In genomic region chr12:48978291-48978740, GRCh38 we compare ENCODE assay signal across 9 cellular contexts. TPM values are rescaled to one million over a fixed set of nuclear protein-coding genes. Genes with fewer than 3 reads are reported as not detected.
A peak's percentile ranks its signal among the peaks of the same experiment; 100 is the strongest.
DNase-seq lines count a peak whose midpoint lies in the region; ATAC-seq and TF ChIP-seq lines count a peak whose summit lies in the region.
"Had no signal": no experiment of that assay in that cellular context is flagged by ENCODE, and none has a peak within 500 bp of the region (broad histone marks: within the 10 kb centered on the region; RNA-seq: fewer than 3 reads in every experiment).

Gene WNT1 (plus strand): TSS chr12:48978322. CDS start chr12:48978651, 329 bp downstream.

- H4K20me1 ChIP-seq in H9 (ENCODE audit: control insufficient read depth, insufficient read depth, insufficient read length) = no peaks in the 10 kb centered on the region

- no peak within 1 kb of the TSS for H3K4ac ChIP-seq in H9 (ENCODE audit: low read depth, low read length)

- TF ChIP-seq CTCF in BE2C (IDR thresholded peaks at IDR 0.05; ENCODE audit: low read depth, low read length) (no peak), H9 (conservative IDR thresholded peaks at IDR 0.05) (peak; percentile 61)

- H3K9me3 ChIP-seq in BE2C (no peaks in the 10 kb centered on the region), H9 (ENCODE audit: control insufficient read depth, low read depth, low read length) (no peaks in the 10 kb centered on the region), mucosa of stomach (ENCODE audit: control insufficient read depth, low read length) (no peaks in the 10 kb centered on the region)

- H4K91ac ChIP-seq in H9 (ENCODE audit: insufficient read length, low read depth, low read length) = no peak within 1 kb of the TSS

- no peak within 1 kb of the TSS for H3K23ac ChIP-seq in H9 (ENCODE audit: insufficient read length, low read depth, low read length)

- H3K36me3 ChIP-seq in BE2C (no peaks in the 10 kb centered on the region), mucosa of stomach (ENCODE audit: control insufficient read depth, insufficient read depth, low read length) (no peaks in the 10 kb centered on the region)

- no peak within 1 kb of the TSS for H3K18ac ChIP-seq in H9 (ENCODE audit: insufficient read length, low read depth, low read length)

- H3K56ac ChIP-seq in H9 (ENCODE audit: insufficient read length, low read depth, low read length) = no peak within 1 kb of the TSS

- no peak within 1 kb of the TSS for H2BK5ac ChIP-seq in H9 (ENCODE audit: insufficient read length, low read length)

- H2BK120ac ChIP-seq in H9 (ENCODE audit: low read depth, low read length, poor library complexity, severe bottlenecking) = no peak within 1 kb of the TSS

- H4K8ac ChIP-seq in H9 (replicated peaks; ENCODE audit: insufficient read length, low read depth, low read length) = no peak within 1 kb of the TSS

- no peak within 1 kb of the TSS for H2AFZ ChIP-seq in H9 (ENCODE audit: low read length)

- no peak within 1 kb of the TSS for H3K27ac Mint-ChIP-seq in H9
- peak within 1 kb of the TSS; percentile 83 for H3K27ac Mint-ChIP-seq in activated naive CD8-positive, alpha-beta T cell treated with anti-CD3 and anti-CD28 coated beads, Interleukin-2, amount 10 ng/mL, durations not matched to agents 7 days and 5 days

- H3K4me1 ChIP-seq in BE2C (peaks cover 2% of the 10 kb centered on the region; the same call in 1 of the 2 replicates), H9 (ENCODE audit: insufficient read depth, low read length) (no peaks in the 10 kb centered on the region; the same call in 1 of the 2 replicates), mucosa of stomach (ENCODE audit: control insufficient read depth, insufficient read depth, low read length) (peaks cover 46% of the 10 kb centered on the region)

- peaks cover 76% of the 10 kb centered on the region for H3K27me3 ChIP-seq in BE2C
- peaks cover 90% of the 10 kb centered on the region for H3K27me3 ChIP-seq in H9 (ENCODE audit: insufficient read depth, low read length)
- H3K27me3 ChIP-seq in mucosa of stomach (ENCODE audit: control insufficient read depth, insufficient read depth, low read length) = peaks cover 87% of the 10 kb centered on the region

- DNase-seq in BE2C (peak; percentile 24), H9 (no peak), NCI-H82 (lab: John Stamatoyannopoulos, UW) (no peak), GM19240 (ENCODE audit: insufficient read length, low spot score) (no peak)
- peak; percentile 61 for DNase-seq in activated naive CD8-positive, alpha-beta T cell treated with anti-CD3 and anti-CD28 coated beads, Interleukin-2, amount 10 ng/mL, durations not matched to agents 7 days and 5 days
- no peak for DNase-seq in stimulated activated CD4-positive, alpha-beta T cell treated with anti-CD3 and anti-CD28 coated beads, Interleukin-4, amount 100 ng/mL, for 24 hours

- no peaks in the 10 kb centered on the region for H3K79me1 ChIP-seq in H9 (ENCODE audit: insufficient read depth, low read depth, low read length, poor library complexity, severe bottlenecking)

- H3K4me1 Mint-ChIP-seq in H9 = peaks cover 25 to 44% of the 10 kb centered on the region in 2 experiments
- peaks cover 46% of the 10 kb centered on the region for H3K4me1 Mint-ChIP-seq in activated naive CD8-positive, alpha-beta T cell treated with anti-CD3 and anti-CD28 coated beads, Interleukin-2, amount 10 ng/mL, durations not matched to agents 7 days and 5 days

- H3T11ph ChIP-seq in H9 (ENCODE audit: low read length) = no peak within 1 kb of the TSS

- H3K9ac ChIP-seq in H9 (ENCODE audit: extremely low read depth, insufficient read length, low read length) (no peak within 1 kb of the TSS), mucosa of stomach (ENCODE audit: low read length) (peak within 1 kb of the TSS; percentile 41)

- H3K14ac ChIP-seq in H9 (ENCODE audit: insufficient read depth, low read length) = no peak within 1 kb of the TSS

- H3K23me2 ChIP-seq in H9 (ENCODE audit: insufficient read length, low read depth, low read length, poor library complexity, severe bottlenecking) = peaks cover 15% of the 10 kb centered on the region

- H3K79me2 ChIP-seq in H9 (ENCODE audit: insufficient read depth, low read length) = no peaks in the 10 kb centered on the region

- peak; percentile 7 for ATAC-seq in activated naive CD8-positive, alpha-beta T cell treated with anti-CD3 and anti-CD28 coated beads, Interleukin-2, amount 10 ng/mL, durations not matched to agents 7 days and 5 days (ENCODE audit: low read depth)
- no peak for ATAC-seq in activated CD4-positive, CD25-positive, alpha-beta regulatory T cell treated with anti-CD3 and anti-CD28 coated beads, Interleukin-2, amount 50 U/mL, for 24 hours

- peaks cover 3 to 9% of the 10 kb centered on the region in 2 experiments; a peak in 4 of 5 replicates for H3K9me3 Mint-ChIP-seq in H9
- no peaks in the 10 kb centered on the region for H3K9me3 Mint-ChIP-seq in activated naive CD8-positive, alpha-beta T cell treated with anti-CD3 and anti-CD28 coated beads, Interleukin-2, amount 10 ng/mL, durations not matched to agents 7 days and 5 days

- POLR2A ChIA-PET in activated naive CD8-positive, alpha-beta T cell treated with anti-CD3 and anti-CD28 coated beads, Interleukin-2, amount 10 ng/mL, durations not matched to agents 7 days and 5 days (lab: Charles Lee) = interaction anchor here (0.7 to 3.8 kb wide), 6 partner anchors 9 to 126 kb away, joined by 3 to 15 read pairs (median 4); partner anchors contain the start of genes ARF3 and DDX23

- no peak within 1 kb of the TSS for H2BK15ac ChIP-seq in H9 (ENCODE audit: low read depth, low read length)

- H4K5ac ChIP-seq in H9 (ENCODE audit: insufficient read length, low read depth, low read length) = no peak within 1 kb of the TSS

- no peak within 1 kb of the TSS for H2BK12ac ChIP-seq in H9 (ENCODE audit: insufficient read length, low read depth, low read length)

- H3K4me3 Mint-ChIP-seq in H9 = peak within 1 kb of the TSS; percentile 47 to 75
- peak within 1 kb of the TSS; percentile 80 for H3K4me3 Mint-ChIP-seq in activated naive CD8-positive, alpha-beta T cell treated with anti-CD3 and anti-CD28 coated beads, Interleukin-2, amount 10 ng/mL, durations not matched to agents 7 days and 5 days

- no peak within 1 kb of the TSS for H3K4me3 ChIP-seq in BE2C (ENCODE audit: low read depth, low read length)
- peak within 1 kb of the TSS; percentile 36 for H3K4me3 ChIP-seq in mucosa of stomach (ENCODE audit: low read length)
- H3K4me3 ChIP-seq: lung had no signal

- peaks cover 99% of the 10 kb centered on the region for H3K27me3 Mint-ChIP-seq in H9 (ENCODE audit: low read depth)
- H3K27me3 Mint-ChIP-seq in activated naive CD8-positive, alpha-beta T cell treated with anti-CD3 and anti-CD28 coated beads, Interleukin-2, amount 10 ng/mL, durations not matched to agents 7 days and 5 days = peaks cover 76% of the 10 kb centered on the region

- H3K4me2 ChIP-seq in H9 (ENCODE audit: insufficient read depth, insufficient read length, low read length) = peak within 1 kb of the TSS; percentile 21

- no peak within 1 kb of the TSS for H2BK20ac ChIP-seq in H9 (ENCODE audit: low read depth, low read length, poor library complexity, severe bottlenecking)

- H3K27ac ChIP-seq in H9 (ENCODE audit: insufficient read length, low read depth, low read length) = no peak within 1 kb of the TSS

- H3K36me3 Mint-ChIP-seq in H9 (ENCODE audit: insufficient read depth in 1 of 3, low read depth in 3 of 3) = no peaks in the 10 kb centered on the region; a peak in 1 of 7 replicates
- H3K36me3 Mint-ChIP-seq in activated naive CD8-positive, alpha-beta T cell treated with anti-CD3 and anti-CD28 coated beads, Interleukin-2, amount 10 ng/mL, durations not matched to agents 7 days and 5 days = no peaks in the 10 kb centered on the region

- no peak within 1 kb of the TSS for H2AK5ac ChIP-seq in H9 (ENCODE audit: insufficient read length, low read length)

- no CpG with 5 or more reads among the region's 45 CpGs for WGBS in H9 (ENCODE audit: extremely low coverage, insufficient read length, low lambda C conversion rate)

RNA-seq across cellular contexts. Expression of gene WNT1, which starts in this region (rescaled TPM):
- polyA plus RNA-seq in BE2C (2012; ENCODE audit: insufficient read depth, insufficient read length, low read depth) = not detected
- total RNA-seq in H9 (2021) = not detected in 2 replicates
- total RNA-seq in activated naive CD8-positive, alpha-beta T cell treated with anti-CD3 and anti-CD28 coated beads, Interleukin-2, amount 10 ng/mL, durations not matched to agents 7 days and 5 days = 1 to 10 TPM; 1.7 to 2.0 TPM

Comparison
In these comparisons a context has a peak if more than half of its experiments do, and no peak if none do; other contexts are left out.
1. DNase-seq: peak in BE2C (single experiment) and activated naive CD8-positive, alpha-beta T cell treated with anti-CD3 and anti-CD28 coated beads, Interleukin-2, amount 10 ng/mL, durations not matched to agents 7 days and 5 days (single experiment); none in H9 (single experiment), NCI-H82 (single experiment), GM19240 (single experiment) and stimulated activated CD4-positive, alpha-beta T cell treated with anti-CD3 and anti-CD28 coated beads, Interleukin-4, amount 100 ng/mL, for 24 hours (single experiment).